17 cellular contexts compared by ENCODE assay signal in genomic region chr15:90906181-90906849, GRCh38. TPM values are rescaled to one million over a fixed set of nuclear protein-coding genes. Genes with fewer than 3 reads are reported as not detected.
DNase-seq lines count a peak whose midpoint lies in the region; ATAC-seq, FAIRE-seq and TF ChIP-seq lines count a peak whose summit lies in the region.
"Had no signal": no experiment of that assay in that cellular context is flagged by ENCODE, and none has a peak within 500 bp of the region (broad histone marks: within the 10 kb centered on the region; RNA-seq: fewer than 3 reads in every experiment).

No MANE protein-coding gene starts in this region.

- no peak for TF ChIP-seq RAD21 in K562 (CRISPR knock-in tag; conservative IDR thresholded peaks at IDR 0.05 in 1 of 2, IDR thresholded peaks at IDR 0.05 in 1 of 2)

- TF ChIP-seq EP300 in K562 (IDR thresholded peaks at IDR 0.05; ENCODE audit: low read length) = no peak

- DNase-seq in left cardiac atrium = peak; percentile 23
- no peak for DNase-seq in cardiac septum (ENCODE audit: low spot score)
- no peak for DNase-seq in K562 (ENCODE audit: extremely low read depth in 1 of 4, low spot score in 3 of 4)
- peak; percentile 61 for DNase-seq in kidney
- DNase-seq in substantia nigra (lab: John Stamatoyannopoulos, UW) = peak in 1 of 49 donors; percentile 21
- DNase-seq in SHP77 (lab: John Stamatoyannopoulos, UW) = no peak
- DNase-seq in DMS114 treated with DMSO at 0.1 percent for 48 hours (lab: John Stamatoyannopoulos, UW; ENCODE audit: unreplicated experiment) = no peak
- DNase-seq: COR-L47, DMS53, IMR-90, NCI-H146, NCI-H2081 treated with DMSO at 0.1 percent for 48 hours, NCI-H524 treated with DMSO at 0.1 percent for 48 hours, RPMI8226 had no signal

- H3K27ac ChIP-seq in K562 (ENCODE audit: extremely low read depth, low read depth, low read length) (no peak overlapping the region; the same call in 2 of the 3 replicates), kidney (ENCODE audit: low read depth in 2 of 2, low read length in 2 of 2) (no peak overlapping the region), substantia nigra (ENCODE audit: low read depth, low read length, poor library complexity, severe bottlenecking) (peak overlapping the region; percentile 99)
- H3K27ac ChIP-seq: A549 had no signal

- no peak for TF ChIP-seq POLR2A in K562 (conservative IDR thresholded peaks at IDR 0.05)

- TF ChIP-seq CTCF in K562 (IDR thresholded peaks at IDR 0.05 in 2 of 3, conservative IDR thresholded peaks at IDR 0.05 in 1 of 3; ENCODE audit: insufficient read depth in 2 of 3, low read depth in 1 of 3, low read length in 3 of 3) (no peak), kidney (IDR thresholded peaks at IDR 0.05; ENCODE audit: borderline replicate concordance, extremely low read depth, insufficient read depth) (no peak)

- H3K79me2 ChIP-seq in K562 (ENCODE audit: control insufficient read depth, insufficient read depth, low read length) = peaks cover 52% of the 10 kb centered on the region

- intact Hi-C loops in left cardiac atrium (cut with DNase I) (no loop called here), cardiac septum (cut with DNase I) (no loop called here), K562 (cut with micrococcal nuclease) (no loop called here), kidney (cut with DNase I) (no loop called here)

- peaks cover 4% of the 10 kb centered on the region for H3K9me1 ChIP-seq in K562 (ENCODE audit: control insufficient read depth, insufficient read depth, low read length)

- CTCF ChIA-PET in K562 (lab: Yijun Ruan, JAX; ENCODE audit: low intra/inter-chr PET ratio) = no interaction called here

- no TSS peak for BruUV-seq in K562 (replicated peaks; lab: Mats Ljungman, UMichigan)

- H3K4me3 ChIP-seq in K562 (no peak overlapping the region), kidney (ENCODE audit: low read length in 2 of 2) (no peak overlapping the region)
- H3K4me3 ChIP-seq: A549 had no signal

- peak overlapping the region; percentile 15; the same call in 1 of the 2 replicates for H3K4me2 ChIP-seq in K562 (ENCODE audit: insufficient read depth, low read length)
- H3K4me2 ChIP-seq: A549 had no signal

- H3K9me3 ChIP-seq in K562 (replicated peaks; ENCODE audit: control insufficient read depth, insufficient read depth, low read depth, low read length) (no peaks in the 10 kb centered on the region), kidney (ENCODE audit: control insufficient read depth in 1 of 2, low read length in 2 of 2) (no peaks in the 10 kb centered on the region)
- H3K9me3 ChIP-seq: A549 had no signal

- FAIRE-seq in K562 (lab: Jason Lieb, UNC) (no peak), kidney (lab: Jason Lieb, UNC) (no peak)
- FAIRE-seq: A549 had no signal

- H3K27me3 ChIP-seq in K562 (ENCODE audit: control insufficient read depth in 2 of 2, insufficient read depth in 2 of 2, low read length in 2 of 2) = no peaks in the 10 kb centered on the region

- H3K36me3 ChIP-seq in K562 (ENCODE audit: control insufficient read depth, insufficient read depth, low read length) (peaks cover 68% of the 10 kb centered on the region), kidney (ENCODE audit: control insufficient read depth in 1 of 2, insufficient read depth in 2 of 2, low read length in 2 of 2) (peaks cover 44 to 50% of the 10 kb centered on the region in 2 donors)

- in situ Hi-C loops in K562 (cut with MboI) = no loop called here

- POLR2A ChIA-PET in K562 (lab: Yijun Ruan, JAX) = interaction anchor here (0.6 to 7.0 kb wide), 6 partner anchors 9 to 129 kb away, joined by 3 to 70 read pairs (median 6); partner anchors contain the start of genes HDDC3 and UNC45A

- H4K20me1 ChIP-seq in K562 (replicated peaks; ENCODE audit: control insufficient read depth, insufficient read depth, low read length) = no peaks in the 10 kb centered on the region

- 95% methylated on average over 11 of the region's 11 CpGs for WGBS in K562 (ENCODE audit: insufficient coverage, low coverage, missing lambda C conversion rate)

- no peak overlapping the region for H2AFZ ChIP-seq in K562 (ENCODE audit: low read depth, low read length)

- H3K4me1 ChIP-seq in K562 (replicated peaks in 1 of 2; ENCODE audit: control insufficient read depth in 2 of 2, insufficient read depth in 2 of 2, low read length in 2 of 2) (peaks cover 14 to 57% of the 10 kb centered on the region in 2 experiments; a peak in 4 of 5 replicates), kidney (ENCODE audit: control insufficient read depth in 1 of 2, insufficient read depth in 1 of 2, low read depth in 1 of 2, low read length in 2 of 2) (peaks cover 13% of the 10 kb centered on the region in 2 donors)

- no peak for ATAC-seq in left cardiac atrium
- ATAC-seq in K562 = no peak
- ATAC-seq in GM18520 (IDR thresholded peaks at IDR 0.05; ENCODE audit: unreplicated experiment) = no peak
- ATAC-seq: A549, HCT116 had no signal

- H3K9ac ChIP-seq in K562 (ENCODE audit: insufficient read depth in 1 of 2, low read depth in 2 of 2, low read length in 2 of 2) (peak overlapping the region in 1 of 2 experiments; percentile 86; a peak in 2 of 4 replicates), kidney (ENCODE audit: low read length in 2 of 2) (no peak overlapping the region)

RNA-seq across cellular contexts. Expression of gene MAN2A2, which starts 3.2 kb away (rescaled TPM):
- 10 to 100 TPM; 79.3 to 83.2 TPM for total RNA-seq in left cardiac atrium
- total RNA-seq in cardiac septum = 73.3 TPM
- total RNA-seq in K562 (2011; cell fraction: chromatin; rRNA removed; ENCODE audit: low replicate concordance) = 447 and 1,128 TPM in 2 replicates
- 692 and 704 TPM in 2 replicates for total RNA-seq in K562 (2011; cell fraction: nucleolus; rRNA removed)
- total RNA-seq in K562 (2011; cell fraction: nucleoplasm; rRNA removed) = 460 and 506 TPM in 2 replicates
- total RNA-seq in K562 (2014; rRNA removed) = 35.0 and 53.7 TPM in 2 replicates
- 20.6 and 25.0 TPM in 2 replicates for total RNA-seq in K562 (2014; rRNA removed; fragmentation: Illumina TruSeq; extraction: Trizol)
- 43.3 and 43.4 TPM in 2 replicates for total RNA-seq in K562 (2015; rRNA removed; fragmentation: Illumina TruSeq; extraction: Trizol)
- total RNA-seq in K562 (2021) = 116 and 151 TPM in 2 replicates
- polyA plus RNA-seq in K562 (2011; rRNA removed) = 71.7 and 195 TPM in 2 replicates
- polyA plus RNA-seq in K562 (2011; cell fraction: cytosol; rRNA removed) = 119 and 133 TPM in 2 replicates
- polyA plus RNA-seq in K562 (2011; cell fraction: nucleus; rRNA removed) = 1,870 and 1,995 TPM in 2 replicates
- 92.0 and 210 TPM in 2 replicates for polyA plus RNA-seq in K562 (2012)
- 130 and 131 TPM in 2 replicates for polyA plus RNA-seq in K562 (2014; fragmentation: Illumina TruSeq; extraction: Trizol)
- polyA plus RNA-seq in K562 (2014; fragmentation: Nextera tagmentation; extraction: Ambion mirVana) = 10 to 100 TPM in 1 of 2 experiments, 1 to 10 TPM in 1; 7.3 to 13.7 TPM
- 114 and 121 TPM in 2 replicates for polyA plus RNA-seq in K562 (2014; rRNA removed)
- polyA minus RNA-seq in K562 (2011; rRNA and poly(A)+ RNA removed) = 30.7 and 41.4 TPM in 2 replicates
- polyA minus RNA-seq in K562 (2011; cell fraction: cytosol; rRNA and poly(A)+ RNA removed) = 71.5 and 84.4 TPM in 2 replicates
- polyA minus RNA-seq in K562 (2011; cell fraction: nucleus; rRNA and poly(A)+ RNA removed) = 264 and 379 TPM in 2 replicates
- 56.3 TPM for total RNA-seq in kidney
- polyA plus RNA-seq in kidney (ENCODE audit: insufficient read depth, low read depth, low replicate concordance) = 11.4 TPM

RNA-seq across cellular contexts. Expression of gene FES, which starts 22.0 kb away (rescaled TPM):
- total RNA-seq in left cardiac atrium = 10 to 100 TPM; 26.9 to 29.2 TPM
- 16.2 TPM for total RNA-seq in cardiac septum
- total RNA-seq in K562 (2011; cell fraction: chromatin; rRNA removed; ENCODE audit: low replicate concordance) = 3.7 and 18.5 TPM in 2 replicates
- 5.1 and 10.8 TPM in 2 replicates for total RNA-seq in K562 (2011; cell fraction: nucleolus; rRNA removed)
- total RNA-seq in K562 (2011; cell fraction: nucleoplasm; rRNA removed) = 3.3 and 6.0 TPM in 2 replicates
- 0.86 and 1.6 TPM in 2 replicates for total RNA-seq in K562 (2014; rRNA removed)
- total RNA-seq in K562 (2014; rRNA removed; fragmentation: Illumina TruSeq; extraction: Trizol) = 0.73 and 1.1 TPM in 2 replicates
- 0.72 and 1.1 TPM in 2 replicates for total RNA-seq in K562 (2015; rRNA removed; fragmentation: Illumina TruSeq; extraction: Trizol)
- 1.3 and 2.6 TPM in 2 replicates for total RNA-seq in K562 (2021)
- 0.38 and 1.0 TPM in 2 replicates for polyA plus RNA-seq in K562 (2011; rRNA removed)
- polyA plus RNA-seq in K562 (2011; cell fraction: cytosol; rRNA removed) = 0.83 and 1.2 TPM in 2 replicates
- 4.8 and 6.6 TPM in 2 replicates for polyA plus RNA-seq in K562 (2011; cell fraction: nucleus; rRNA removed)
- 1.1 and 2.8 TPM in 2 replicates for polyA plus RNA-seq in K562 (2012)
- polyA plus RNA-seq in K562 (2014; fragmentation: Illumina TruSeq; extraction: Trizol) = 0.55 and 0.66 TPM in 2 replicates
- under 1 TPM; 0.82 to 0.91 TPM for polyA plus RNA-seq in K562 (2014; fragmentation: Nextera tagmentation; extraction: Ambion mirVana)
- 0.78 and 2.5 TPM in 2 replicates for polyA plus RNA-seq in K562 (2014; rRNA removed)
- polyA minus RNA-seq in K562 (2011; rRNA and poly(A)+ RNA removed) = 0.14 and 0.45 TPM in 2 replicates
- polyA minus RNA-seq in K562 (2011; cell fraction: cytosol; rRNA and poly(A)+ RNA removed) = 0.86 and 2.5 TPM in 2 replicates
- 4.0 and 4.3 TPM in 2 replicates for polyA minus RNA-seq in K562 (2011; cell fraction: nucleus; rRNA and poly(A)+ RNA removed)
- total RNA-seq in kidney = 33.5 TPM
- 9.3 TPM for polyA plus RNA-seq in kidney (ENCODE audit: insufficient read depth, low read depth, low replicate concordance)

RNA-seq across cellular contexts. Expression of gene HDDC3, which starts 26.0 kb away (rescaled TPM):
- 10 to 100 TPM; 12.2 to 17.1 TPM for total RNA-seq in left cardiac atrium
- 11.8 TPM for total RNA-seq in cardiac septum
- 27.3 and 60.3 TPM in 2 replicates for total RNA-seq in K562 (2011; cell fraction: chromatin; rRNA removed; ENCODE audit: low replicate concordance)
- 59.5 and 62.4 TPM in 2 replicates for total RNA-seq in K562 (2011; cell fraction: nucleolus; rRNA removed)
- total RNA-seq in K562 (2011; cell fraction: nucleoplasm; rRNA removed) = 46.9 and 47.9 TPM in 2 replicates
- total RNA-seq in K562 (2014; rRNA removed) = 54.1 and 64.9 TPM in 2 replicates
- total RNA-seq in K562 (2014; rRNA removed; fragmentation: Illumina TruSeq; extraction: Trizol) = 28.2 and 33.0 TPM in 2 replicates
- 36.6 and 36.9 TPM in 2 replicates for total RNA-seq in K562 (2015; rRNA removed; fragmentation: Illumina TruSeq; extraction: Trizol)
- total RNA-seq in K562 (2021) = 42.6 and 43.0 TPM in 2 replicates
- polyA plus RNA-seq in K562 (2011; rRNA removed) = 30.8 and 33.4 TPM in 2 replicates
- 37.1 and 49.7 TPM in 2 replicates for polyA plus RNA-seq in K562 (2011; cell fraction: cytosol; rRNA removed)
- 37.0 and 41.5 TPM in 2 replicates for polyA plus RNA-seq in K562 (2011; cell fraction: nucleus; rRNA removed)
- polyA plus RNA-seq in K562 (2012) = 29.7 and 31.4 TPM in 2 replicates
- polyA plus RNA-seq in K562 (2014; fragmentation: Illumina TruSeq; extraction: Trizol) = 51.7 and 54.2 TPM in 2 replicates
- polyA plus RNA-seq in K562 (2014; fragmentation: Nextera tagmentation; extraction: Ambion mirVana) = 10 to 100 TPM; 14.9 to 21.3 TPM
- 55.8 and 65.8 TPM in 2 replicates for polyA plus RNA-seq in K562 (2014; rRNA removed)
- polyA minus RNA-seq in K562 (2011; rRNA and poly(A)+ RNA removed) = 21.5 and 26.2 TPM in 2 replicates
- 10.3 and 15.1 TPM in 2 replicates for polyA minus RNA-seq in K562 (2011; cell fraction: cytosol; rRNA and poly(A)+ RNA removed)
- polyA minus RNA-seq in K562 (2011; cell fraction: nucleus; rRNA and poly(A)+ RNA removed) = 28.9 and 44.4 TPM in 2 replicates
- 15.5 TPM for total RNA-seq in kidney
- polyA plus RNA-seq in kidney (ENCODE audit: insufficient read depth, low read depth, low replicate concordance) = 47.3 TPM

RNA-seq across cellular contexts. Expression of gene UNC45A, which starts 28.8 kb away (rescaled TPM):
- 10 to 100 TPM; 27.3 to 29.5 TPM for total RNA-seq in left cardiac atrium
- total RNA-seq in cardiac septum = 27.2 TPM
- 131 and 331 TPM in 2 replicates for total RNA-seq in K562 (2011; cell fraction: chromatin; rRNA removed; ENCODE audit: low replicate concordance)
- total RNA-seq in K562 (2011; cell fraction: nucleolus; rRNA removed) = 205 and 228 TPM in 2 replicates
- total RNA-seq in K562 (2011; cell fraction: nucleoplasm; rRNA removed) = 113 and 152 TPM in 2 replicates
- total RNA-seq in K562 (2014; rRNA removed) = 59.8 and 65.2 TPM in 2 replicates
- total RNA-seq in K562 (2014; rRNA removed; fragmentation: Illumina TruSeq; extraction: Trizol) = 19.2 and 22.6 TPM in 2 replicates
- 47.7 and 52.5 TPM in 2 replicates for total RNA-seq in K562 (2015; rRNA removed; fragmentation: Illumina TruSeq; extraction: Trizol)
- total RNA-seq in K562 (2021) = 79.0 and 79.3 TPM in 2 replicates
- 43.7 and 56.7 TPM in 2 replicates for polyA plus RNA-seq in K562 (2011; rRNA removed)
- 46.7 and 62.9 TPM in 2 replicates for polyA plus RNA-seq in K562 (2011; cell fraction: cytosol; rRNA removed)
- 163 and 164 TPM in 2 replicates for polyA plus RNA-seq in K562 (2011; cell fraction: nucleus; rRNA removed)
- polyA plus RNA-seq in K562 (2012) = 75.1 and 75.7 TPM in 2 replicates
- polyA plus RNA-seq in K562 (2014; fragmentation: Illumina TruSeq; extraction: Trizol) = 35.7 and 46.7 TPM in 2 replicates
- 10 to 100 TPM; 22.4 to 23.1 TPM for polyA plus RNA-seq in K562 (2014; fragmentation: Nextera tagmentation; extraction: Ambion mirVana)
- 54.5 and 55.5 TPM in 2 replicates for polyA plus RNA-seq in K562 (2014; rRNA removed)
- 51.9 and 58.7 TPM in 2 replicates for polyA minus RNA-seq in K562 (2011; rRNA and poly(A)+ RNA removed)
- polyA minus RNA-seq in K562 (2011; cell fraction: cytosol; rRNA and poly(A)+ RNA removed) = 50.4 and 51.9 TPM in 2 replicates
- polyA minus RNA-seq in K562 (2011; cell fraction: nucleus; rRNA and poly(A)+ RNA removed) = 51.0 and 77.4 TPM in 2 replicates
- total RNA-seq in kidney = 62.8 TPM
- 48.9 TPM for polyA plus RNA-seq in kidney (ENCODE audit: insufficient read depth, low read depth, low replicate concordance)

RNA-seq across cellular contexts. Expression of gene FURIN, which starts 37.9 kb away (rescaled TPM):
- total RNA-seq in left cardiac atrium (10 to 100 TPM; 57.7 to 78.6 TPM), cardiac septum (43.9 TPM), K562 (2014; rRNA removed) (49.9 and 69.9 TPM in 2 replicates), K562 (2014; rRNA removed; fragmentation: Illumina TruSeq; extraction: Trizol) (10.0 and 11.7 TPM in 2 replicates), K562 (2015; rRNA removed; fragmentation: Illumina TruSeq; extraction: Trizol) (34.8 and 36.0 TPM in 2 replicates), K562 (2021) (93.5 and 99.9 TPM in 2 replicates), kidney (75.9 TPM)
- total RNA-seq in K562 (2011; cell fraction: chromatin; rRNA removed; ENCODE audit: low replicate concordance) = 29.3 and 88.9 TPM in 2 replicates
- total RNA-seq in K562 (2011; cell fraction: nucleolus; rRNA removed) = 101 and 110 TPM in 2 replicates
- total RNA-seq in K562 (2011; cell fraction: nucleoplasm; rRNA removed) = 63.1 TPM in 2 replicates
- polyA plus RNA-seq in K562 (2011; rRNA removed) (22.4 and 30.8 TPM in 2 replicates), K562 (2014; fragmentation: Illumina TruSeq; extraction: Trizol) (36.4 and 61.7 TPM in 2 replicates), K562 (2014; fragmentation: Nextera tagmentation; extraction: Ambion mirVana) (1 to 10 TPM in 1 of 2 experiments, under 1 TPM in 1; 0.92 to 1.1 TPM), K562 (2014; rRNA removed) (49.1 and 50.3 TPM in 2 replicates), kidney (ENCODE audit: insufficient read depth, low read depth, low replicate concordance) (36.4 TPM)
- 31.2 and 60.1 TPM in 2 replicates for polyA plus RNA-seq in K562 (2011; cell fraction: cytosol; rRNA removed)
- 42.7 and 71.3 TPM in 2 replicates for polyA plus RNA-seq in K562 (2011; cell fraction: nucleus; rRNA removed)
- polyA plus RNA-seq in K562 (2012) = 74.8 and 95.4 TPM in 2 replicates
- polyA minus RNA-seq in K562 (2011; rRNA and poly(A)+ RNA removed) = 12.3 and 17.9 TPM in 2 replicates
- 47.5 and 65.9 TPM in 2 replicates for polyA minus RNA-seq in K562 (2011; cell fraction: cytosol; rRNA and poly(A)+ RNA removed)
- 24.6 and 32.0 TPM in 2 replicates for polyA minus RNA-seq in K562 (2011; cell fraction: nucleus; rRNA and poly(A)+ RNA removed)

Comparison
In these comparisons a context has a peak if more than half of its experiments do, and no peak if none do; other contexts are left out.
1. DNase-seq: peak in left cardiac atrium (single experiment) and kidney (single experiment); none in cardiac septum (single experiment), K562 (0 of 4), SHP77 (0 of 2) and DMS114 treated with DMSO at 0.1 percent for 48 hours (single experiment).